ENCODE assay signal across 10 cellular contexts in genomic region chr6:141153563-141153962, GRCh38.
A peak's percentile ranks its signal among the peaks of the same experiment; 100 is the strongest.
DNase-seq lines count a peak whose midpoint lies in the region; ATAC-seq and TF ChIP-seq lines count a peak whose summit lies in the region.
"Had no signal": no experiment of that assay in that cellular context is flagged by ENCODE, and none has a peak within 500 bp of the region (broad histone marks: within the 10 kb centered on the region; RNA-seq: fewer than 3 reads in every experiment).

No MANE protein-coding gene starts in this region.

- H3K9me3 ChIP-seq in OCI-LY7 (ENCODE audit: low read length): no peaks in the 10 kb centered on the region
- H3K9me3 ChIP-seq: esophagus muscularis mucosa had no signal

- no peak overlapping the region for H3K4me2 ChIP-seq in OCI-LY7 (ENCODE audit: low read length)

- no peaks in the 10 kb centered on the region for H3K9me2 ChIP-seq in OCI-LY7 (ENCODE audit: insufficient read depth, low read length)

- no peak overlapping the region for H2AFZ ChIP-seq in OCI-LY7 (ENCODE audit: low read length)

- no TSS peak for BruUV-seq in OCI-LY7 (replicated peaks; lab: Mats Ljungman, UMichigan)

- intact Hi-C loops in OCI-LY7 (cut with micrococcal nuclease; ENCODE audit: unreplicated experiment): no loop called here

- H4K20me1 ChIP-seq in OCI-LY7 (ENCODE audit: insufficient read depth, low read length): no peaks in the 10 kb centered on the region

- ATAC-seq in GM19395 (IDR thresholded peaks at IDR 0.05; ENCODE audit: unreplicated experiment) (peak; percentile 53), GM21576 (IDR thresholded peaks at IDR 0.05; ENCODE audit: unreplicated experiment) (no peak)
- ATAC-seq: Right ventricle myocardium inferior had no signal

- CTCF ChIA-PET in OCI-LY7 (lab: Charles Lee; ENCODE audit: unreplicated experiment): no interaction called here

- peak; percentile 2 to 37 for DNase-seq in NCI-H2081 (lab: John Stamatoyannopoulos, UW)
- DNase-seq in NCI-H2081 treated with DMSO at 0.1 percent for 48 hours (lab: John Stamatoyannopoulos, UW): no peak
- DNase-seq in OCI-LY7 (ENCODE audit: low spot score): peak; percentile 4
- DNase-seq in iPS-NIHi7 (ENCODE audit: extremely low spot score): peak; percentile 16
- no peak for DNase-seq in NCI-H1930 (lab: John Stamatoyannopoulos, UW)
- DNase-seq in C1 segment of cervical spinal cord (lab: John Stamatoyannopoulos, UW): no peak

- H3K4me1 ChIP-seq in OCI-LY7 (ENCODE audit: insufficient read depth, low read length, poor library complexity, severe bottlenecking): no peaks in the 10 kb centered on the region
- H3K4me1 ChIP-seq: esophagus muscularis mucosa had no signal

- no peaks in the 10 kb centered on the region for H3K79me2 ChIP-seq in OCI-LY7 (ENCODE audit: insufficient read depth, low read depth, low read length)

- no peak overlapping the region for H3K4me3 ChIP-seq in OCI-LY7 (ENCODE audit: low read depth, low read length, poor library complexity, severe bottlenecking)
- H3K4me3 ChIP-seq: esophagus muscularis mucosa had no signal

- POLR2A ChIA-PET in OCI-LY7 (lab: Charles Lee): no interaction called here

- no peak overlapping the region for H3K27ac ChIP-seq in OCI-LY7 (ENCODE audit: low read depth, low read length, poor library complexity, severe bottlenecking)
- H3K27ac ChIP-seq: esophagus muscularis mucosa had no signal

- no peaks in the 10 kb centered on the region for H3K36me3 ChIP-seq in OCI-LY7 (ENCODE audit: insufficient read depth, low read length)
- H3K36me3 ChIP-seq: esophagus muscularis mucosa had no signal

- TF ChIP-seq CTCF in OCI-LY7 (conservative IDR thresholded peaks at IDR 0.05; ENCODE audit: low read length): no peak

Comparison
In these comparisons a context has a peak if more than half of its experiments do, and no peak if none do; other contexts are left out.
1. DNase-seq: peak in NCI-H2081 (2 of 2), OCI-LY7 (single experiment) and iPS-NIHi7 (single experiment); none in NCI-H2081 treated with DMSO at 0.1 percent for 48 hours (single experiment), NCI-H1930 (0 of 2) and C1 segment of cervical spinal cord (0 of 14).